ENCODE assay signal across 22 cellular contexts in the genomic region with DNA sequence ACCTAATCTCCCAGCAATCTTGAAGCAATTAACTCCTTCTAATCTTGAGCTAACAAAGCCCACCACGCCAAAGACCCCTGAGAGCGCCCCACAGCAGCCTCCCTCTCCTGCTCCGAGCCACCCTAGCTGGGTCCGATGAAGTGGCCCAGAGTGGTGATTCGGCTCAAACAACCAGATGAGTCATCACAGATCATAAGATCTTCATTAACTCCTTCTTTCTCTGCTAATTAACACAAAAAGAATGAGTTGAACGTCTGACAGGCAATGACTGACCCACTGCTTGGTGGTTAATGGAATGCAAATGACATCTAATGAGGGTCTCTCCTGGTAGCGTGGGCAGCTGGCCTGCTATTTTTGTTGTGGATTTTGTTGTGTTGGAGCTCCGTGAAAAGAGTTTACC.
"Had no signal": no experiment of that assay in that cellular context is flagged by ENCODE, and none has a peak within 500 bp of the region (broad histone marks: within the 10 kb centered on the region; RNA-seq: fewer than 3 reads in every experiment).

No MANE protein-coding gene starts in this region.

- FAIRE-seq: astrocyte, bronchial epithelial cell, kidney, pancreas, small intestine, TTC549 had no signal

- H3K27ac ChIP-seq: colonic mucosa, pancreas, psoas muscle, right lobe of liver, stomach, suprapubic skin, tibial nerve had no signal

- H3K4me3 ChIP-seq: colonic mucosa, lung, pancreas, psoas muscle, right lobe of liver, stomach, suprapubic skin, tibial nerve had no signal

- H3K4me1 ChIP-seq: colonic mucosa, pancreas, psoas muscle, right lobe of liver, stomach, suprapubic skin, tibial nerve had no signal

- H3K36me3 ChIP-seq: colonic mucosa, pancreas, right lobe of liver, stomach, suprapubic skin, tibial nerve had no signal

- H3K27me3 ChIP-seq: colonic mucosa, pancreas, right lobe of liver, tibial nerve had no signal

- DNase-seq: activated CD4-positive, alpha-beta T cell treated with anti-CD3 and anti-CD28 coated beads for 1 hour; activated CD4-positive, alpha-beta T cell treated with anti-CD3 and anti-CD28 coated beads, Interleukin-2, amount 50 U/mL, for 1 hour; activated naive CD4-positive, alpha-beta T cell; activated T-cell treated with anti-CD3 and anti-CD28 coated beads, Interleukin-2, amount 50 U/mL, for 1 hour; colonic mucosa; kidney; natural killer cell; pancreas; psoas muscle; right lobe of liver; small intestine; stimulated activated CD4-positive, alpha-beta T cell treated with anti-CD3 and anti-CD28 coated beads, Interleukin-15, amount 100 ng/mL, for 24 hours; stomach; T-cell had no signal

- ATAC-seq: left lobe of liver; natural killer cell; pancreas; psoas muscle; right lobe of liver; stimulated activated memory B cell treated with anti-CD40 and anti-IgM and Interleukin-4, amounts not matched to agents 10 μg/mL and 1 μg/mL and 100 μg/mL, for 72 hours; T-cell had no signal

- H3K9me3 ChIP-seq: colonic mucosa, pancreas, psoas muscle, right lobe of liver, stomach, suprapubic skin, tibial nerve had no signal
